9 cellular contexts compared by ENCODE assay signal in the genomic region with DNA sequence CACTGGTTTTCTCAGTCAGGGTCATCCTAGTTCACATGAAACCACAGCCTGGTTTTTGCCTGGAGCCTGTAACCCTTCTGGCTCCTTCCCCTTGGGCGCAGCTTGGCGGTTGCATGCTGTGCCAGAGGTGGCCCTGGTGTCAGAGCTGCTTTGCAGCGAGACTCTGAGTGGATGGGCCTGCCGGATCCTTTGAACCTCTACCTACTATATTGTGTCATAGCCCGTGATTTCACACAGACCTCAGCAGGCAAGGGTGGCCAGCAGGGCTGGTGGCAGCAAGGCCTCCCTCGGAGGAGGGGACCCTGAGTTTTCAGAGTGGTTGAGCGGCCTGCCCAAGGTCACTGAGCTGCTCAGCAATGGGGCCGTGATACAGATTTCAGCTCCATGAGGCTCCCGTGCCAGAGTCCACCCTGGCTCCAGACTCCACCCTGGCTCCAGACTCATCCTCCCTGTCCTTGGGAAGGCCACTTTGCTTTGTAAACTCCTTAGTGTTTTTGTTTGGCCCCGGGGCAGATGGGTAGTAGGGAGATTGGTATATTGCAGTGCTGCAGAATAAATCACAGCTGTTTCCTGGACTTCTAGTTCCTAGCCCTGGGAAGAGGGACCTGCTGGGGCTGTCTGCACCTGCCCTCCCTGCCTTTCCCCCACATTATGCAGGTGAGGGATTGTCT. TPM values are rescaled to one million over a fixed set of nuclear protein-coding genes. Genes with fewer than 3 reads are reported as not detected.
DNase-seq lines count a peak whose midpoint lies in the region; ATAC-seq and TF ChIP-seq lines count a peak whose summit lies in the region.
"Had no signal": no experiment of that assay in that cellular context is flagged by ENCODE, and none has a peak within 500 bp of the region (broad histone marks: within the 10 kb centered on the region; RNA-seq: fewer than 3 reads in every experiment).

No MANE protein-coding gene starts in this region.

- H3K27ac ChIP-seq in left lung (peak overlapping the region; percentile 21 to 39), esophagus muscularis mucosa (replicated peaks in 1 of 4) (peak overlapping the region in 2 of 4 donors; percentile 7 to 36), smooth muscle cell (ENCODE audit: low read depth) (no peak overlapping the region)

- no peak overlapping the region for H3K27ac Mint-ChIP-seq in activated CD8-positive, alpha-beta T cell treated with anti-CD3 and anti-CD28 coated beads for 36 hours
- no peak overlapping the region for H3K27ac Mint-ChIP-seq in activated CD8-positive, alpha-beta T cell treated with anti-CD3 and anti-CD28 coated beads, Interleukin-2, amount 10 ng/mL, durations not matched to agents 7 days and 5 days
- no peak overlapping the region for H3K27ac Mint-ChIP-seq in activated B cell treated with CpG ODN at 0.5 μM for 24 hours
- peak overlapping the region; percentile 93 for H3K27ac Mint-ChIP-seq in type B pancreatic cell

- H3F3A ChIP-seq in smooth muscle cell (ENCODE audit: low read depth) = no peaks in the 10 kb centered on the region

- DNase-seq in activated CD8-positive, alpha-beta T cell treated with anti-CD3 and anti-CD28 coated beads for 36 hours = peak; percentile 22
- no peak for DNase-seq in activated CD8-positive, alpha-beta T cell treated with anti-CD3 and anti-CD28 coated beads, Interleukin-2, amount 10 ng/mL, durations not matched to agents 7 days and 5 days
- DNase-seq in activated B cell treated with CpG ODN at 0.5 μM for 24 hours (peak; percentile 12), left lung (no peak), type B pancreatic cell (ENCODE audit: extremely low spot score, unreplicated experiment) (peak; percentile 58), COR-L47 (lab: John Stamatoyannopoulos, UW) (no peak), esophagus muscularis mucosa (ENCODE audit: extremely low spot score) (no peak), smooth muscle cell (lab: John Stamatoyannopoulos, UW; ENCODE audit: unreplicated experiment) (no peak)
- DNase-seq: T-helper 1 cell had no signal

- H3K4me2 ChIP-seq in smooth muscle cell = no peak overlapping the region

- 62% methylated on average over 8 of the region's 10 CpGs for WGBS in esophagus muscularis mucosa
- WGBS in smooth muscle cell (ENCODE audit: low lambda C conversion rate) = 80% methylated on average over 10 of the region's 10 CpGs

- TF ChIP-seq EP300 in esophagus muscularis mucosa (IDR thresholded peaks at IDR 0.05) = no peak

- H3K36me3 ChIP-seq in left lung (no peaks in the 10 kb centered on the region), esophagus muscularis mucosa (no peaks in the 10 kb centered on the region), smooth muscle cell (ENCODE audit: low read depth) (no peaks in the 10 kb centered on the region)

- H3K9me3 ChIP-seq in left lung = no peaks in the 10 kb centered on the region
- H3K9me3 ChIP-seq in esophagus muscularis mucosa = no peaks in the 10 kb centered on the region
- no peaks in the 10 kb centered on the region for H3K9me3 ChIP-seq in smooth muscle cell (replicated peaks; ENCODE audit: low read depth)

- peaks cover 38 to 71% of the 10 kb centered on the region in 2 donors for H3K4me1 ChIP-seq in left lung
- peaks cover 86 to 94% (median 93%) of the 10 kb centered on the region in 4 donors for H3K4me1 ChIP-seq in esophagus muscularis mucosa
- H3K4me1 ChIP-seq in smooth muscle cell (ENCODE audit: low read depth) = no peaks in the 10 kb centered on the region

- H3K4me1 Mint-ChIP-seq in activated CD8-positive, alpha-beta T cell treated with anti-CD3 and anti-CD28 coated beads for 36 hours (ENCODE audit: low read depth) = peaks cover 61% of the 10 kb centered on the region
- peaks cover 44% of the 10 kb centered on the region for H3K4me1 Mint-ChIP-seq in activated CD8-positive, alpha-beta T cell treated with anti-CD3 and anti-CD28 coated beads, Interleukin-2, amount 10 ng/mL, durations not matched to agents 7 days and 5 days (ENCODE audit: low read depth)
- H3K4me1 Mint-ChIP-seq in activated B cell treated with CpG ODN at 0.5 μM for 24 hours (peaks cover 70% of the 10 kb centered on the region), type B pancreatic cell (ENCODE audit: unreplicated experiment) (peaks cover 52% of the 10 kb centered on the region)

- POLR2A ChIA-PET in activated CD8-positive, alpha-beta T cell treated with anti-CD3 and anti-CD28 coated beads for 36 hours (lab: Charles Lee) = no interaction called here
- POLR2A ChIA-PET in activated CD8-positive, alpha-beta T cell treated with anti-CD3 and anti-CD28 coated beads, Interleukin-2, amount 10 ng/mL, durations not matched to agents 7 days and 5 days (lab: Charles Lee) = no interaction called here
- POLR2A ChIA-PET in activated B cell treated with CpG ODN at 0.5 μM for 24 hours (lab: Charles Lee) = interaction anchor here (0.9 kb wide), 1 partner anchor 16 kb away, joined by 3 read pairs; no protein-coding TSS in a partner anchor

- no peak overlapping the region for H2AFZ ChIP-seq in smooth muscle cell (ENCODE audit: low read depth)

- no peak for TF ChIP-seq CTCF in activated CD8-positive, alpha-beta T cell treated with anti-CD3 and anti-CD28 coated beads for 36 hours (IDR thresholded peaks at IDR 0.05)
- TF ChIP-seq CTCF in activated B cell treated with CpG ODN at 0.5 μM for 24 hours (IDR thresholded peaks at IDR 0.05) (no peak), left lung (IDR thresholded peaks at IDR 0.05) (no peak), type B pancreatic cell (conservative IDR thresholded peaks at IDR 0.05) (no peak), esophagus muscularis mucosa (IDR thresholded peaks at IDR 0.05) (no peak), smooth muscle cell (IDR thresholded peaks at IDR 0.05; ENCODE audit: borderline replicate concordance, insufficient read depth, poor library complexity, severe bottlenecking) (no peak)

- H3K27me3 Mint-ChIP-seq in activated CD8-positive, alpha-beta T cell treated with anti-CD3 and anti-CD28 coated beads for 36 hours = no peaks in the 10 kb centered on the region
- H3K27me3 Mint-ChIP-seq in activated CD8-positive, alpha-beta T cell treated with anti-CD3 and anti-CD28 coated beads, Interleukin-2, amount 10 ng/mL, durations not matched to agents 7 days and 5 days (ENCODE audit: low read depth) = no peaks in the 10 kb centered on the region
- no peaks in the 10 kb centered on the region for H3K27me3 Mint-ChIP-seq in activated B cell treated with CpG ODN at 0.5 μM for 24 hours
- H3K27me3 Mint-ChIP-seq in type B pancreatic cell = no peaks in the 10 kb centered on the region

- CTCF ChIA-PET in activated CD8-positive, alpha-beta T cell treated with anti-CD3 and anti-CD28 coated beads for 36 hours (lab: Charles Lee) = no interaction called here
- CTCF ChIA-PET in activated CD8-positive, alpha-beta T cell treated with anti-CD3 and anti-CD28 coated beads, Interleukin-2, amount 10 ng/mL, durations not matched to agents 7 days and 5 days (lab: Charles Lee) = interaction anchor here (0.8 kb wide), 1 partner anchor 21 kb away, joined by 3 read pairs; no protein-coding TSS in a partner anchor
- CTCF ChIA-PET in activated B cell treated with CpG ODN at 0.5 μM for 24 hours (lab: Charles Lee) = interaction anchor here (1.9 kb wide), 1 partner anchor 57 kb away, joined by 4 read pairs; no protein-coding TSS in a partner anchor

- peak; percentile 45 for ATAC-seq in activated CD8-positive, alpha-beta T cell treated with anti-CD3 and anti-CD28 coated beads for 36 hours
- ATAC-seq in activated CD8-positive, alpha-beta T cell treated with anti-CD3 and anti-CD28 coated beads, Interleukin-2, amount 10 ng/mL, durations not matched to agents 7 days and 5 days = no peak
- ATAC-seq in activated B cell treated with CpG ODN at 0.5 μM for 24 hours (ENCODE audit: low read depth) = no peak
- peak; percentile 29 for ATAC-seq in left lung

- intact Hi-C loops in activated CD8-positive, alpha-beta T cell treated with anti-CD3 and anti-CD28 coated beads for 36 hours (cut with micrococcal nuclease) = no loop called here
- intact Hi-C loops in activated B cell treated with CpG ODN at 0.5 μM for 24 hours (cut with micrococcal nuclease) (loop anchor here (2.0 kb wide), 1 partner anchor 15 kb away; no protein-coding TSS in a partner anchor), left lung (cut with DNase I) (loop anchor here in 1 of 2 donors (10.0 kb wide), 1 partner anchor 53 kb away; no protein-coding TSS in a partner anchor), esophagus muscularis mucosa (cut with DNase I) (no loop called here)

- H3K36me3 Mint-ChIP-seq in activated CD8-positive, alpha-beta T cell treated with anti-CD3 and anti-CD28 coated beads for 36 hours (ENCODE audit: low read depth) = no peaks in the 10 kb centered on the region
- peaks cover 6% of the 10 kb centered on the region for H3K36me3 Mint-ChIP-seq in activated CD8-positive, alpha-beta T cell treated with anti-CD3 and anti-CD28 coated beads, Interleukin-2, amount 10 ng/mL, durations not matched to agents 7 days and 5 days (ENCODE audit: low read depth)
- H3K36me3 Mint-ChIP-seq in activated B cell treated with CpG ODN at 0.5 μM for 24 hours (ENCODE audit: low read depth) (peaks cover 5% of the 10 kb centered on the region), type B pancreatic cell (peaks cover 20% of the 10 kb centered on the region)

- H3K4me3 ChIP-seq in left lung (no peak overlapping the region), esophagus muscularis mucosa (no peak overlapping the region), smooth muscle cell (no peak overlapping the region)

- TF ChIP-seq POLR2A in esophagus muscularis mucosa (IDR thresholded peaks at IDR 0.05; ENCODE audit: low read depth) = no peak

- H3K4me3 Mint-ChIP-seq in activated CD8-positive, alpha-beta T cell treated with anti-CD3 and anti-CD28 coated beads for 36 hours = no peak overlapping the region
- no peak overlapping the region for H3K4me3 Mint-ChIP-seq in activated CD8-positive, alpha-beta T cell treated with anti-CD3 and anti-CD28 coated beads, Interleukin-2, amount 10 ng/mL, durations not matched to agents 7 days and 5 days
- H3K4me3 Mint-ChIP-seq in activated B cell treated with CpG ODN at 0.5 μM for 24 hours (no peak overlapping the region), type B pancreatic cell (no peak overlapping the region)

- no peaks in the 10 kb centered on the region for H3K9me3 Mint-ChIP-seq in activated CD8-positive, alpha-beta T cell treated with anti-CD3 and anti-CD28 coated beads for 36 hours
- H3K9me3 Mint-ChIP-seq in activated CD8-positive, alpha-beta T cell treated with anti-CD3 and anti-CD28 coated beads, Interleukin-2, amount 10 ng/mL, durations not matched to agents 7 days and 5 days (ENCODE audit: insufficient read depth) = no peaks in the 10 kb centered on the region
- H3K9me3 Mint-ChIP-seq in activated B cell treated with CpG ODN at 0.5 μM for 24 hours (no peaks in the 10 kb centered on the region), type B pancreatic cell (no peaks in the 10 kb centered on the region)

- H4K20me1 ChIP-seq in smooth muscle cell (ENCODE audit: low read depth) = peaks cover 100% of the 10 kb centered on the region

- peaks cover 100% of the 10 kb centered on the region for H3K79me2 ChIP-seq in smooth muscle cell (ENCODE audit: low read depth)

- H3K9ac ChIP-seq in smooth muscle cell (ENCODE audit: low read depth) = no peak overlapping the region

- H3K27me3 ChIP-seq in left lung (no peaks in the 10 kb centered on the region), esophagus muscularis mucosa (no peaks in the 10 kb centered on the region), smooth muscle cell (ENCODE audit: low read depth) (no peaks in the 10 kb centered on the region)

RNA-seq across cellular contexts. Expression of gene MPRIP, which starts 9.7 kb away (rescaled TPM):
- total RNA-seq in activated CD8-positive, alpha-beta T cell treated with anti-CD3 and anti-CD28 coated beads for 36 hours = 100 to 1,000 TPM; 132 to 135 TPM
- 100 to 1,000 TPM; 217 to 226 TPM for total RNA-seq in activated CD8-positive, alpha-beta T cell treated with anti-CD3 and anti-CD28 coated beads, Interleukin-2, amount 10 ng/mL, durations not matched to agents 7 days and 5 days
- total RNA-seq in activated B cell treated with CpG ODN at 0.5 μM for 24 hours (206 and 231 TPM in 2 replicates), left lung (100 to 1,000 TPM; 259 to 338 TPM), type B pancreatic cell (ENCODE audit: low replicate concordance) (275 and 367 TPM in 2 replicates), esophagus muscularis mucosa (100 to 1,000 TPM; 108 to 194 (median 129) TPM), smooth muscle cell (58.8 and 62.5 TPM in 2 replicates)
- 67.2 and 69.3 TPM in 2 replicates for polyA plus RNA-seq in smooth muscle cell

Comparison
In these comparisons a context has a peak if more than half of its experiments do, and no peak if none do; other contexts are left out.
1. ATAC-seq: peak in activated CD8-positive, alpha-beta T cell treated with anti-CD3 and anti-CD28 coated beads for 36 hours (single experiment) and left lung (single experiment); none in activated CD8-positive, alpha-beta T cell treated with anti-CD3 and anti-CD28 coated beads, Interleukin-2, amount 10 ng/mL, durations not matched to agents 7 days and 5 days (single experiment) and activated B cell treated with CpG ODN at 0.5 μM for 24 hours (single experiment).
2. DNase-seq: peak in activated CD8-positive, alpha-beta T cell treated with anti-CD3 and anti-CD28 coated beads for 36 hours (single experiment), activated B cell treated with CpG ODN at 0.5 μM for 24 hours (single experiment) and type B pancreatic cell (single experiment); none in activated CD8-positive, alpha-beta T cell treated with anti-CD3 and anti-CD28 coated beads, Interleukin-2, amount 10 ng/mL, durations not matched to agents 7 days and 5 days (single experiment), left lung (0 of 2), COR-L47 (single experiment), esophagus muscularis mucosa (single experiment) and smooth muscle cell (single experiment).